In the genomic region with DNA sequence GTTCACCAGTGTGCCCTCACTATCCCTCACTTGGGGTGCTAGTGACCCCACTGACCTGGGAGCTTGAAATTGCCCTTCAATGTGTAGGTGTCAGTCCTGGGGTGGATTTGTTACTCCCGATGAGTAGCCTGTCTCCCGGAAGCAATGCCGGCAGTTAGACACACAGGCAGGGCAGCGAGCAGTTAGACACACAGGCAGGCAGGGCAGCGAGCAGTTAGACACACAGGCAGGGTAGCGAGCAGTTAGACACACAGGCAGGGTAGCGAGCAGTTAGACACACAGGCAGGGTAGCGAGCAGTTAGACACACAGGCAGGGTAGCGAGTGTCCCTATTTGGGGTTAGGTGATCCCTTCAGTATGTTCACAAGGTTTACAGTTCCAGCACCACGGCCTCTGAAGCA, we compare ENCODE assay signal across 16 cellular contexts. TPM values are rescaled to one million over a fixed set of nuclear protein-coding genes. Genes with fewer than 3 reads are reported as not detected.
DNase-seq lines count a peak whose midpoint lies in the region; ATAC-seq, FAIRE-seq and TF ChIP-seq lines count a peak whose summit lies in the region.
"Had no signal": no experiment of that assay in that cellular context is flagged by ENCODE, and none has a peak within 500 bp of the region (broad histone marks: within the 10 kb centered on the region; RNA-seq: fewer than 3 reads in every experiment).

No MANE protein-coding gene starts in this region.

- no peak overlapping the region for H3K9ac ChIP-seq in kidney (ENCODE audit: low read length in 2 of 2)
- H3K9ac ChIP-seq: BLaER1 treated with 17β-estradiol and CSF1 and Interleukin-3, amounts not matched to agents 10 nM and 100 nM had no signal

- DNase-seq in cardiac septum (ENCODE audit: low spot score) (peak; percentile 57), left cardiac atrium (no peak), kidney (peak; percentile 29), suprapubic skin (ENCODE audit: low spot score in 2 of 2) (peak; percentile 37 to 39), GOT3 (lab: John Stamatoyannopoulos, UW) (no peak)
- no peak for DNase-seq in stimulated activated CD4-positive, alpha-beta T cell treated with anti-CD3 and anti-CD28 coated beads, Interleukin-4, amount 100 ng/mL, for 24 hours
- DNase-seq: ACHN; CD4-positive, CD25-positive, alpha-beta regulatory T cell; DMS53; GF-D8; H9 had no signal

- ATAC-seq in left cardiac atrium (no peak), GM19023 (IDR thresholded peaks at IDR 0.05; ENCODE audit: unreplicated experiment) (no peak)
- ATAC-seq: GM23338 had no signal

- TF ChIP-seq CTCF in kidney (IDR thresholded peaks at IDR 0.05; ENCODE audit: borderline replicate concordance, extremely low read depth, insufficient read depth), result no peak
- no peak for TF ChIP-seq CTCF in suprapubic skin (IDR thresholded peaks at IDR 0.05)

- no peak for TF ChIP-seq POLR2A in suprapubic skin (IDR thresholded peaks at IDR 0.05)

- no peaks in the 10 kb centered on the region for H3K27me3 ChIP-seq in suprapubic skin
- H3K27me3 ChIP-seq: BLaER1 treated with 17β-estradiol and CSF1 and Interleukin-3, amounts not matched to agents 10 nM and 100 nM had no signal

- WGBS in suprapubic skin, result 94% methylated on average over 10 of the region's 10 CpGs

- H3K4me3 ChIP-seq in kidney (ENCODE audit: low read length in 2 of 2) (no peak overlapping the region), suprapubic skin (no peak overlapping the region)
- H3K4me3 ChIP-seq: BLaER1 treated with 17β-estradiol and CSF1 and Interleukin-3, amounts not matched to agents 10 nM and 100 nM; GM23338 had no signal

- H3K27ac ChIP-seq in kidney (ENCODE audit: low read depth in 2 of 2, low read length in 2 of 2) (no peak overlapping the region), suprapubic skin (no peak overlapping the region)
- H3K27ac ChIP-seq: BLaER1 treated with 17β-estradiol and CSF1 and Interleukin-3, amounts not matched to agents 10 nM and 100 nM had no signal

- H3K4me1 ChIP-seq in kidney (ENCODE audit: control insufficient read depth in 1 of 2, insufficient read depth in 1 of 2, low read depth in 1 of 2, low read length in 2 of 2), result no peaks in the 10 kb centered on the region
- H3K4me1 ChIP-seq in suprapubic skin, result peaks cover 19% of the 10 kb centered on the region

- H3K9me3 ChIP-seq in kidney (ENCODE audit: control insufficient read depth in 1 of 2, low read length in 2 of 2) (no peaks in the 10 kb centered on the region), suprapubic skin (no peaks in the 10 kb centered on the region)
- H3K9me3 ChIP-seq: BLaER1 treated with 17β-estradiol and CSF1 and Interleukin-3, amounts not matched to agents 10 nM and 100 nM had no signal

- no peak for FAIRE-seq in kidney (lab: Jason Lieb, UNC)

- no peaks in the 10 kb centered on the region for H3K36me3 ChIP-seq in kidney (ENCODE audit: control insufficient read depth in 1 of 2, insufficient read depth in 2 of 2, low read length in 2 of 2)
- no peaks in the 10 kb centered on the region for H3K36me3 ChIP-seq in suprapubic skin
- H3K36me3 ChIP-seq: BLaER1 treated with 17β-estradiol and CSF1 and Interleukin-3, amounts not matched to agents 10 nM and 100 nM had no signal

- intact Hi-C loops in cardiac septum (cut with DNase I) (no loop called here), left cardiac atrium (cut with DNase I) (no loop called here), kidney (cut with DNase I) (no loop called here)

- TF ChIP-seq EP300 in suprapubic skin (IDR thresholded peaks at IDR 0.05), result no peak

RNA-seq across cellular contexts. Expression of a gene that starts 44.0 kb away (rescaled TPM):
- not detected for total RNA-seq in cardiac septum
- under 1 TPM; 0.13 to 0.21 TPM for total RNA-seq in left cardiac atrium
- total RNA-seq in kidney, result 6.5 TPM
- 0.17 TPM for polyA plus RNA-seq in kidney (ENCODE audit: insufficient read depth, low read depth, low replicate concordance)
- total RNA-seq in suprapubic skin, result 10 to 100 TPM; 15.7 to 31.0 (median 20.2) TPM
- total RNA-seq: A172, HT1080 had no signal
- polyA plus RNA-seq: CD4-positive, CD25-positive, alpha-beta regulatory T cell had no signal

Comparison
In these comparisons a context has a peak if more than half of its experiments do, and no peak if none do; other contexts are left out.
1. DNase-seq: peak in cardiac septum (single experiment), kidney (single experiment) and suprapubic skin (2 of 2); none in left cardiac atrium (single experiment), GOT3 (single experiment) and stimulated activated CD4-positive, alpha-beta T cell treated with anti-CD3 and anti-CD28 coated beads, Interleukin-4, amount 100 ng/mL, for 24 hours (single experiment).